Comparison of ENCODE assay signal across 8 cellular contexts in genomic region chr5:138068742-138069375, GRCh38. TPM values are rescaled to one million over a fixed set of nuclear protein-coding genes. Genes with fewer than 3 reads are reported as not detected.
DNase-seq lines count a peak whose midpoint lies in the region; ATAC-seq, FAIRE-seq and TF ChIP-seq lines count a peak whose summit lies in the region.

No MANE protein-coding gene starts in this region.

- H2AFZ ChIP-seq in keratinocyte (ENCODE audit: control insufficient read depth, low read length) = no peak overlapping the region

- no peak overlapping the region for H3K9ac ChIP-seq in keratinocyte (ENCODE audit: control insufficient read depth, extremely low read depth, insufficient read depth, low read length)

- peaks cover 4% of the 10 kb centered on the region; the same call in 1 of the 2 replicates for H3K27me3 Mint-ChIP-seq in WTC11 (ENCODE audit: low read depth)

- no peak overlapping the region for H3K27ac ChIP-seq in keratinocyte (ENCODE audit: control insufficient read depth, insufficient read depth, low read length)

- no peaks in the 10 kb centered on the region for H3K9me3 ChIP-seq in keratinocyte (ENCODE audit: control insufficient read depth, low read depth, low read length)

- H3K36me3 ChIP-seq in keratinocyte (ENCODE audit: control insufficient read depth in 2 of 2, extremely low read depth in 1 of 2, insufficient read depth in 2 of 2, low read length in 2 of 2) = no peaks in the 10 kb centered on the region

- peaks cover 2% of the 10 kb centered on the region; the same call in 1 of the 2 replicates for H3K4me1 Mint-ChIP-seq in WTC11

- no peaks in the 10 kb centered on the region for H3K9me1 ChIP-seq in keratinocyte (ENCODE audit: control insufficient read depth, extremely low read depth, insufficient read depth, low read length)

- no peak overlapping the region for H3K4me3 Mint-ChIP-seq in WTC11

- H3K27me3 ChIP-seq in keratinocyte (ENCODE audit: control insufficient read depth, extremely low read depth, insufficient read depth, low read length) = no peaks in the 10 kb centered on the region

- dilution Hi-C loops in keratinocyte (cut with MboI; ENCODE audit: extremely low pct_ligation_motif_present, low sequenced_read_pairs) = no loop called here

- no peak overlapping the region for H3K27ac Mint-ChIP-seq in WTC11

- in situ Hi-C loops in T47D (cut with HindIII; ENCODE audit: low pct_unique_long_range_greater_than_20kb, low sequenced_read_pairs) = no loop called here

- CTCF ChIA-PET in WTC11 (lab: Charles Lee) = interaction anchor here (0.6 to 3.2 kb wide), 17 partner anchors 9 to 290 kb away, joined by 3 to 45 read pairs (median 4); partner anchors contain the start of gene WNT8A

- peak overlapping the region; percentile 25 for H3K4me2 ChIP-seq in keratinocyte (ENCODE audit: control insufficient read depth, extremely low read depth, insufficient read depth, low read depth, low read length)

- H3K9me3 Mint-ChIP-seq in WTC11 = peaks cover 6% of the 10 kb centered on the region

- no peaks in the 10 kb centered on the region for H4K20me1 ChIP-seq in keratinocyte (ENCODE audit: control insufficient read depth, extremely low read depth, insufficient read depth, low read length)

- FAIRE-seq in keratinocyte (lab: Jason Lieb, UNC) = peak; percentile 48

- DNase-seq in AG08396 (ENCODE audit: low spot score) = peak; percentile 82
- DNase-seq in NCI-H2171 treated with DMSO at 0.1 percent for 48 hours (lab: John Stamatoyannopoulos, UW) = peak; percentile 48
- peak; percentile 82 for DNase-seq in WTC11 (ENCODE audit: low spot score)
- peak; percentile 84 to 85 for DNase-seq in T47D (ENCODE audit: low read depth in 1 of 2, low spot score in 1 of 2)
- DNase-seq in keratinocyte (ENCODE audit: low read depth, low spot score) = peak; percentile 21
- peak; percentile 84 for DNase-seq in stimulated activated CD4-positive, alpha-beta T cell treated with anti-CD3 and anti-CD28 coated beads, Interleukin-2, amount 100 ng/mL, for 24 hours

- POLR2A ChIA-PET in WTC11 (lab: Charles Lee) = no interaction called here

- no peaks in the 10 kb centered on the region for H3K79me2 ChIP-seq in keratinocyte (ENCODE audit: control insufficient read depth, insufficient read depth, low read length)

- ATAC-seq in GM19463 (IDR thresholded peaks at IDR 0.05; ENCODE audit: unreplicated experiment) (peak; percentile 60), WTC11 (peak; percentile 84), GM19455 (IDR thresholded peaks at IDR 0.05; ENCODE audit: unreplicated experiment) (no peak)

- TF ChIP-seq CTCF in WTC11 (IDR thresholded peaks at IDR 0.05) = peak; percentile 62
- TF ChIP-seq CTCF in keratinocyte (optimal IDR thresholded peaks at IDR 0.05 in 1 of 3, IDR thresholded peaks at IDR 0.05 in 1 of 3, conservative IDR thresholded peaks at IDR 0.05 in 1 of 3; ENCODE audit: extremely low read depth in 1 of 3, insufficient read depth in 2 of 3, low read length in 3 of 3) = peak; percentile 71 to 94 (median 80)

- H3K4me1 ChIP-seq in keratinocyte (ENCODE audit: control insufficient read depth, extremely low read depth, insufficient read depth, low read length) = no peaks in the 10 kb centered on the region

- no peak overlapping the region for H3K4me3 ChIP-seq in keratinocyte (ENCODE audit: control insufficient read depth in 2 of 3, extremely low read depth in 1 of 3, insufficient read depth in 2 of 3, low read depth in 1 of 3, low read length in 3 of 3)

- H3K36me3 Mint-ChIP-seq in WTC11 = peaks cover 7% of the 10 kb centered on the region

TF ChIP-seq in WTC11, 78 proteins besides CTCF, POLR2A, EP300 and RAD21 (continues in another document):
- no peak for TF ChIP-seq E2F5 (CRISPR knock-in tag; IDR thresholded peaks at IDR 0.05)
- no peak for TF ChIP-seq ZNF425 (CRISPR knock-in tag; conservative IDR thresholded peaks at IDR 0.05)
- no peak for TF ChIP-seq SOX15 (CRISPR knock-in tag; IDR thresholded peaks at IDR 0.05)
- TF ChIP-seq AR (CRISPR knock-in tag; IDR thresholded peaks at IDR 0.05) = no peak
- no peak for TF ChIP-seq PREB (CRISPR knock-in tag; IDR thresholded peaks at IDR 0.05; ENCODE audit: borderline replicate concordance)
- no peak for TF ChIP-seq ZNF263 (CRISPR knock-in tag; IDR thresholded peaks at IDR 0.05; ENCODE audit: low read depth)
- no peak for TF ChIP-seq GRHL2 (CRISPR knock-in tag; IDR thresholded peaks at IDR 0.05; ENCODE audit: insufficient replicate concordance, severe bottlenecking)
- TF ChIP-seq TP53 (CRISPR knock-in tag; IDR thresholded peaks at IDR 0.05) = no peak
- no peak for TF ChIP-seq EMX1 (CRISPR knock-in tag; IDR thresholded peaks at IDR 0.05)
- no peak for TF ChIP-seq ZNF423 (CRISPR knock-in tag; IDR thresholded peaks at IDR 0.05)
- no peak for TF ChIP-seq TCF7 (CRISPR knock-in tag; IDR thresholded peaks at IDR 0.05; ENCODE audit: low read depth)
- no peak for TF ChIP-seq NR2C2 (CRISPR knock-in tag; IDR thresholded peaks at IDR 0.05)
- TF ChIP-seq NFATC4 (CRISPR knock-in tag; IDR thresholded peaks at IDR 0.05) = no peak

RNA-seq across cellular contexts. Expression of gene WNT8A, which starts 15.0 kb away (rescaled TPM):
- 0.16 TPM in 1 of 3 replicates, not detected in the others for total RNA-seq in WTC11 (2021)
- not detected in 3 replicates for polyA plus RNA-seq in keratinocyte
- not detected for polyA plus RNA-seq in keratinocyte (2011; ENCODE audit: low read depth)
- not detected in 2 replicates for polyA plus RNA-seq in keratinocyte (2011; cell fraction: cytosol; rRNA removed)
- not detected in 2 replicates for polyA plus RNA-seq in keratinocyte (2011; cell fraction: nucleus; rRNA removed)
- not detected in 2 replicates for polyA plus RNA-seq in keratinocyte (2012; ENCODE audit: low replicate concordance)
- not detected in 3 replicates for polyA minus RNA-seq in keratinocyte
- polyA minus RNA-seq in keratinocyte (2011; cell fraction: cytosol; rRNA and poly(A)+ RNA removed) = not detected
- not detected in 2 replicates for polyA minus RNA-seq in keratinocyte (2011; cell fraction: nucleus; rRNA and poly(A)+ RNA removed)

RNA-seq across cellular contexts. Expression of gene FAM13B, which starts 36.0 kb away (rescaled TPM):
- 14.3 to 15.6 TPM (median 15.2 TPM) in 3 replicates for total RNA-seq in WTC11 (2021)
- polyA plus RNA-seq in keratinocyte = 7.4 to 12.9 TPM (median 9.1 TPM) in 3 replicates
- polyA plus RNA-seq in keratinocyte (2011; ENCODE audit: low read depth) = 5.7 TPM
- polyA plus RNA-seq in keratinocyte (2011; cell fraction: cytosol; rRNA removed) = 4.4 and 9.3 TPM in 2 replicates
- polyA plus RNA-seq in keratinocyte (2011; cell fraction: nucleus; rRNA removed) = 13.6 and 18.2 TPM in 2 replicates
- polyA plus RNA-seq in keratinocyte (2012; ENCODE audit: low replicate concordance) = 3.9 and 9.4 TPM in 2 replicates
- 5.1 to 26.1 TPM (median 6.5 TPM) in 3 replicates for polyA minus RNA-seq in keratinocyte
- 8.6 TPM for polyA minus RNA-seq in keratinocyte (2011; cell fraction: cytosol; rRNA and poly(A)+ RNA removed)
- polyA minus RNA-seq in keratinocyte (2011; cell fraction: nucleus; rRNA and poly(A)+ RNA removed) = 14.9 and 37.3 TPM in 2 replicates

Comparison
In these comparisons a context has a peak if more than half of its experiments do, and no peak if none do; other contexts are left out.
1. DNase-seq: peak in every context shown above with its lines; median percentile 84 in T47D; 84 in stimulated activated CD4-positive, alpha-beta T cell treated with anti-CD3 and anti-CD28 coated beads, Interleukin-2, amount 100 ng/mL, for 24 hours; 82 in AG08396; 82 in WTC11; 48 in NCI-H2171 treated with DMSO at 0.1 percent for 48 hours; 21 in keratinocyte.